Comparison of ENCODE assay signal across 8 cellular contexts in genomic region chr14:34982421-34983147, GRCh38. TPM values are rescaled to one million over a fixed set of nuclear protein-coding genes. Genes with fewer than 3 reads are reported as not detected.
DNase-seq lines count a peak whose midpoint lies in the region; ATAC-seq and TF ChIP-seq lines count a peak whose summit lies in the region.

TSS of gene SRP54 (plus strand) at chr14:34982992. CDS start at chr14:34996710, 13,718 bp downstream.

- H3K27me3 Mint-ChIP-seq in progenitor cell of endocrine pancreas, result no peaks in the 10 kb centered on the region

- ATAC-seq in GM18498 (IDR thresholded peaks at IDR 0.05; ENCODE audit: unreplicated experiment), result peak; percentile 85
- ATAC-seq in HG02885 (IDR thresholded peaks at IDR 0.05; ENCODE audit: poor library complexity, unreplicated experiment), result peak; percentile 84

- no peak within 1 kb of the TSS for H3K27ac Mint-ChIP-seq in progenitor cell of endocrine pancreas

- peaks cover 1% of the 10 kb centered on the region for H3K36me3 Mint-ChIP-seq in progenitor cell of endocrine pancreas (ENCODE audit: insufficient read depth)

- no peaks in the 10 kb centered on the region for H3K9me3 Mint-ChIP-seq in progenitor cell of endocrine pancreas (ENCODE audit: low read depth)

- no peak within 1 kb of the TSS for H3K4me3 Mint-ChIP-seq in progenitor cell of endocrine pancreas (ENCODE audit: low read depth)

- peaks cover 15% of the 10 kb centered on the region for H3K4me1 Mint-ChIP-seq in progenitor cell of endocrine pancreas (ENCODE audit: low read depth)

- TF ChIP-seq CTCF in left ventricle myocardium inferior (IDR thresholded peaks at IDR 0.05; ENCODE audit: borderline replicate concordance), result no peak
- TF ChIP-seq CTCF in progenitor cell of endocrine pancreas (IDR thresholded peaks at IDR 0.05; ENCODE audit: unreplicated experiment), result peak; percentile 25

- DNase-seq in NCI-H1694 (lab: John Stamatoyannopoulos, UW), result peak; percentile 98
- peak; percentile 78 to 97 (median 93) for DNase-seq in amygdala (lab: John Stamatoyannopoulos, UW)
- DNase-seq in left ventricle myocardium inferior, result peak; percentile 97
- peak; percentile 99 for DNase-seq in progenitor cell of endocrine pancreas (ENCODE audit: low spot score, unreplicated experiment)
- DNase-seq in ureter (ENCODE audit: low spot score), result peak; percentile 99

- no peaks in the 10 kb centered on the region for H3K9me3 ChIP-seq in left ventricle myocardium inferior (replicated peaks)

- H3K4me3 ChIP-seq in left ventricle myocardium inferior, result peak within 1 kb of the TSS; percentile 85

- peaks cover 53% of the 10 kb centered on the region for H3K4me1 ChIP-seq in left ventricle myocardium inferior

- H3K27me3 ChIP-seq in left ventricle myocardium inferior (ENCODE audit: low read depth), result no peaks in the 10 kb centered on the region

- intact Hi-C loops in T-helper 1 cell treated with Interleukin-12 subunit alpha and Interleukin-12 subunit beta and Interleukin-4 antibody, amounts not matched to agents 30 ng/mL and 1 ng/mL, for 36 hours (cut with micrococcal nuclease), result loop anchor here (1.0 to 5.0 kb wide), 16 partner anchors 16 to 1338 kb away; partner anchors contain the start of genes BRMS1L, CFL2, EAPP and FAM177A1
- intact Hi-C loops in left ventricle myocardium inferior (cut with micrococcal nuclease), result no loop called here

- peak within 1 kb of the TSS; percentile 98 for H3K27ac ChIP-seq in left ventricle myocardium inferior (replicated peaks)

- no peaks in the 10 kb centered on the region for H3K36me3 ChIP-seq in left ventricle myocardium inferior

RNA-seq across cellular contexts. Expression of gene SRP54, which starts in this region (rescaled TPM):
- 67.0 and 68.4 TPM in 2 replicates for total RNA-seq in T-helper 1 cell treated with Interleukin-12 subunit alpha and Interleukin-12 subunit beta and Interleukin-4 antibody, amounts not matched to agents 30 ng/mL and 1 ng/mL, for 36 hours
- total RNA-seq in left ventricle myocardium inferior (28.5 TPM), progenitor cell of endocrine pancreas (61.1 and 62.0 TPM in 2 replicates), ureter (59.2 TPM)

Comparison
In these comparisons a context has a peak if more than half of its experiments do, and no peak if none do; other contexts are left out.
1. Peak in every context shown above with its lines: DNase-seq, ATAC-seq, H3K4me3 ChIP-seq and H3K27ac ChIP-seq.